In genomic region chr7:44087914-44088838, GRCh38 we compare ENCODE assay signal across 7 cellular contexts. TPM values are rescaled to one million over a fixed set of nuclear protein-coding genes. Genes with fewer than 3 reads are reported as not detected.
DNase-seq lines count a peak whose midpoint lies in the region; ATAC-seq and TF ChIP-seq lines count a peak whose summit lies in the region.
"Had no signal": no experiment of that assay in that cellular context is flagged by ENCODE, and none has a peak within 500 bp of the region (broad histone marks: within the 10 kb centered on the region; RNA-seq: fewer than 3 reads in every experiment).

No MANE protein-coding gene starts in this region.

- TF ChIP-seq CTCF in coronary artery (IDR thresholded peaks at IDR 0.05) (no peak), nephron (IDR thresholded peaks at IDR 0.05; ENCODE audit: unreplicated experiment in 3 of 3) (no peak)

- peak; percentile 93 for DNase-seq in GM04504 (ENCODE audit: low read depth)
- DNase-seq in coronary artery (ENCODE audit: low spot score): peak; percentile 87
- no peak for DNase-seq in LoVo (ENCODE audit: low spot score)
- no peak for DNase-seq in activated T-helper 1 cell treated with anti-CD3 and anti-CD28 coated beads, Interleukin-12 subunit alpha, Interleukin-12 subunit beta, Interleukin-2, Interleukin-4 antibody, amounts not matched to agents 30 ng/mL and 10 ng/mL and 1 ng/mL, durations not matched to agents 14 hours and 24 hours and 36 hours (ENCODE audit: low spot score)

- H3K27ac ChIP-seq in coronary artery: peak overlapping the region; percentile 80 to 94

- H3K4me1 Mint-ChIP-seq in nephron: peaks cover 45% of the 10 kb centered on the region
- H3K4me1 Mint-ChIP-seq in activated T-helper 1 cell treated with anti-CD3 and anti-CD28 coated beads, Interleukin-12 subunit alpha, Interleukin-12 subunit beta, Interleukin-2, Interleukin-4 antibody, amounts not matched to agents 30 ng/mL and 10 ng/mL and 1 ng/mL, durations not matched to agents 14 hours and 24 hours and 36 hours (ENCODE audit: low read depth): peaks cover 9% of the 10 kb centered on the region

- intact Hi-C loops in activated T-helper 1 cell treated with anti-CD3 and anti-CD28 coated beads, Interleukin-12 subunit alpha, Interleukin-12 subunit beta, Interleukin-2, Interleukin-4 antibody, amounts not matched to agents 30 ng/mL and 10 ng/mL and 1 ng/mL, durations not matched to agents 14 hours and 24 hours and 36 hours (cut with micrococcal nuclease): no loop called here

- peak overlapping the region; percentile 85 to 93 (median 87) for H3K27ac Mint-ChIP-seq in nephron
- H3K27ac Mint-ChIP-seq in activated T-helper 1 cell treated with anti-CD3 and anti-CD28 coated beads, Interleukin-12 subunit alpha, Interleukin-12 subunit beta, Interleukin-2, Interleukin-4 antibody, amounts not matched to agents 30 ng/mL and 10 ng/mL and 1 ng/mL, durations not matched to agents 14 hours and 24 hours and 36 hours: no peak overlapping the region
- H3K27ac Mint-ChIP-seq: memory B cell had no signal

- peak overlapping the region in 2 of 3 experiments; percentile 29 to 37 for H3K4me3 Mint-ChIP-seq in nephron
- no peak overlapping the region for H3K4me3 Mint-ChIP-seq in activated T-helper 1 cell treated with anti-CD3 and anti-CD28 coated beads, Interleukin-12 subunit alpha, Interleukin-12 subunit beta, Interleukin-2, Interleukin-4 antibody, amounts not matched to agents 30 ng/mL and 10 ng/mL and 1 ng/mL, durations not matched to agents 14 hours and 24 hours and 36 hours
- H3K4me3 Mint-ChIP-seq: memory B cell had no signal

- ATAC-seq in HG03469 (IDR thresholded peaks at IDR 0.05; ENCODE audit: unreplicated experiment): no peak

- no peaks in the 10 kb centered on the region for H3K27me3 Mint-ChIP-seq in nephron (ENCODE audit: low read depth)
- H3K27me3 Mint-ChIP-seq in activated T-helper 1 cell treated with anti-CD3 and anti-CD28 coated beads, Interleukin-12 subunit alpha, Interleukin-12 subunit beta, Interleukin-2, Interleukin-4 antibody, amounts not matched to agents 30 ng/mL and 10 ng/mL and 1 ng/mL, durations not matched to agents 14 hours and 24 hours and 36 hours (ENCODE audit: insufficient read depth): no peaks in the 10 kb centered on the region
- H3K27me3 Mint-ChIP-seq: memory B cell had no signal

- no peaks in the 10 kb centered on the region for H3K9me3 Mint-ChIP-seq in nephron
- no peaks in the 10 kb centered on the region for H3K9me3 Mint-ChIP-seq in activated T-helper 1 cell treated with anti-CD3 and anti-CD28 coated beads, Interleukin-12 subunit alpha, Interleukin-12 subunit beta, Interleukin-2, Interleukin-4 antibody, amounts not matched to agents 30 ng/mL and 10 ng/mL and 1 ng/mL, durations not matched to agents 14 hours and 24 hours and 36 hours
- H3K9me3 Mint-ChIP-seq: memory B cell had no signal

- H3K4me3 ChIP-seq in coronary artery: no peak overlapping the region

- no peaks in the 10 kb centered on the region for H3K36me3 Mint-ChIP-seq in nephron (ENCODE audit: low read depth)
- no peaks in the 10 kb centered on the region for H3K36me3 Mint-ChIP-seq in activated T-helper 1 cell treated with anti-CD3 and anti-CD28 coated beads, Interleukin-12 subunit alpha, Interleukin-12 subunit beta, Interleukin-2, Interleukin-4 antibody, amounts not matched to agents 30 ng/mL and 10 ng/mL and 1 ng/mL, durations not matched to agents 14 hours and 24 hours and 36 hours (ENCODE audit: low read depth)
- H3K36me3 Mint-ChIP-seq: memory B cell had no signal

RNA-seq across cellular contexts. Expression of gene POLM, which starts 5.8 kb away (rescaled TPM):
- 36.9 and 41.7 TPM in 2 replicates for total RNA-seq in activated T-helper 1 cell treated with anti-CD3 and anti-CD28 coated beads, Interleukin-12 subunit alpha, Interleukin-12 subunit beta, Interleukin-2, Interleukin-4 antibody, amounts not matched to agents 30 ng/mL and 10 ng/mL and 1 ng/mL, durations not matched to agents 14 hours and 24 hours and 36 hours

RNA-seq across cellular contexts. Expression of gene AEBP1, which starts 16.0 kb away (rescaled TPM):
- 17.0 and 17.2 TPM in 2 replicates for total RNA-seq in activated T-helper 1 cell treated with anti-CD3 and anti-CD28 coated beads, Interleukin-12 subunit alpha, Interleukin-12 subunit beta, Interleukin-2, Interleukin-4 antibody, amounts not matched to agents 30 ng/mL and 10 ng/mL and 1 ng/mL, durations not matched to agents 14 hours and 24 hours and 36 hours

RNA-seq across cellular contexts. Expression of gene PGAM2, which starts 22.8 kb away (rescaled TPM):
- 0.42 and 0.78 TPM in 2 replicates for total RNA-seq in activated T-helper 1 cell treated with anti-CD3 and anti-CD28 coated beads, Interleukin-12 subunit alpha, Interleukin-12 subunit beta, Interleukin-2, Interleukin-4 antibody, amounts not matched to agents 30 ng/mL and 10 ng/mL and 1 ng/mL, durations not matched to agents 14 hours and 24 hours and 36 hours

RNA-seq across cellular contexts. Expression of gene POLD2, which starts 35.2 kb away (rescaled TPM):
- total RNA-seq in activated T-helper 1 cell treated with anti-CD3 and anti-CD28 coated beads, Interleukin-12 subunit alpha, Interleukin-12 subunit beta, Interleukin-2, Interleukin-4 antibody, amounts not matched to agents 30 ng/mL and 10 ng/mL and 1 ng/mL, durations not matched to agents 14 hours and 24 hours and 36 hours: 234 and 250 TPM in 2 replicates

RNA-seq across cellular contexts. Expression of gene DBNL, which starts 43.7 kb away (rescaled TPM):
- total RNA-seq in activated T-helper 1 cell treated with anti-CD3 and anti-CD28 coated beads, Interleukin-12 subunit alpha, Interleukin-12 subunit beta, Interleukin-2, Interleukin-4 antibody, amounts not matched to agents 30 ng/mL and 10 ng/mL and 1 ng/mL, durations not matched to agents 14 hours and 24 hours and 36 hours: 140 TPM in 2 replicates

Comparison
In these comparisons a context has a peak if more than half of its experiments do, and no peak if none do; other contexts are left out.
1. DNase-seq: peak in GM04504 (single experiment) and coronary artery (single experiment); none in LoVo (single experiment) and activated T-helper 1 cell treated with anti-CD3 and anti-CD28 coated beads, Interleukin-12 subunit alpha, Interleukin-12 subunit beta, Interleukin-2, Interleukin-4 antibody, amounts not matched to agents 30 ng/mL and 10 ng/mL and 1 ng/mL, durations not matched to agents 14 hours and 24 hours and 36 hours (single experiment).